In the genomic region with DNA sequence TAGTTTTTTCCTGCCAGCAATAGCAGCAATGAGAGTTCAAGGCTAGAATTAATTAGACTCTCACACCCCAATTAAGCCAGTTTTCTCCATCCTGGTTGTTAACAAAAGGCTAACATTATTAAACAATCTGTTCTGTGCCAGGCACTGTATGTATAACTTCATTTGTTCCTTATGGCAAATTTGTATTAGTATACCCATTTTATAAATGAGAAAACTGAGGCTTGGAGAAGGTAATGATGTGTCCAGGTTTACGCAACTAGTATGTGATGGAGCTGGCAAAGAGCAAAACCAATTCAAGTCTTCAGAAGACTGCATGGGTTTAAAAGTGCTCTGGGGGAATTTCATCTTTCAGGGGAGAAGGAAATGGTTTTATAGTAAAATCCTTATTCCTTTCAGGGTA, we compare ENCODE assay signal across 1 cellular context.
TF ChIP-seq lines count a peak whose summit lies in the region.

No MANE protein-coding gene starts in this region.

TF ChIP-seq in A549, 52 proteins besides CTCF, POLR2A, EP300 and RAD21 (continued from another document):
- no peak for TF ChIP-seq MAZ (IDR thresholded peaks at IDR 0.05; ENCODE audit: borderline replicate concordance, low read depth, low read length)
- no peak for TF ChIP-seq ZFP36 (IDR thresholded peaks at IDR 0.05; ENCODE audit: borderline replicate concordance, partially characterized antibody)
- TF ChIP-seq, protein P1, sequence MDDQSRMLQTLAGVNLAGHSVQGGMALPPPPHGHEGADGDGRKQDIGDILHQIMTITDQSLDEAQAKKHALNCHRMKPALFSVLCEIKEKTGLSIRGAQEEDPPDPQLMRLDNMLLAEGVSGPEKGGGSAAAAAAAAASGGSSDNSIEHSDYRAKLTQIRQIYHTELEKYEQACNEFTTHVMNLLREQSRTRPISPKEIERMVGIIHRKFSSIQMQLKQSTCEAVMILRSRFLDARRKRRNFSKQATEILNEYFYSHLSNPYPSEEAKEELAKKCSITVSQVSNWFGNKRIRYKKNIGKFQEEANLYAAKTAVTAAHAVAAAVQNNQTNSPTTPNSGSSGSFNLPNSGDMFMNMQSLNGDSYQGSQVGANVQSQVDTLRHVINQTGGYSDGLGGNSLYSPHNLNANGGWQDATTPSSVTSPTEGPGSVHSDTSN (IDR thresholded peaks at IDR 0.05): no peak
- TF ChIP-seq NFE2L2 (conservative IDR thresholded peaks at IDR 0.05; ENCODE audit: low read length): no peak
